ENCODE assay signal across 29 cellular contexts in genomic region chr5:20077186-20077585, GRCh38.
"Had no signal": no experiment of that assay in that cellular context is flagged by ENCODE, and none has a peak within 500 bp of the region (broad histone marks: within the 10 kb centered on the region; RNA-seq: fewer than 3 reads in every experiment).

No MANE protein-coding gene starts in this region.

- H3K9me3 ChIP-seq: adrenal gland, body of pancreas, esophagus muscularis mucosa, gastrocnemius medialis had no signal

- H3K27me3 ChIP-seq: adrenal gland, body of pancreas, esophagus muscularis mucosa, foreskin keratinocyte, gastrocnemius medialis, heart left ventricle had no signal

- H3K4me1 ChIP-seq: adrenal gland, body of pancreas, esophagus muscularis mucosa, foreskin keratinocyte, gastrocnemius medialis, heart left ventricle had no signal

- H3K36me3 ChIP-seq: adrenal gland, esophagus muscularis mucosa, gastrocnemius medialis, heart left ventricle had no signal

- H3K27ac ChIP-seq: adrenal gland, body of pancreas, esophagus muscularis mucosa, foreskin keratinocyte, gastrocnemius medialis, heart left ventricle had no signal

- ATAC-seq: activated CD4-positive, alpha-beta T cell treated with anti-CD3 and anti-CD28 coated beads for 36 hours; activated CD8-positive, alpha-beta memory T cell treated with anti-CD3 and anti-CD28 coated beads, Interleukin-2, amount 10 ng/mL, durations not matched to agents 7 days and 5 days; activated CD8-positive, alpha-beta T cell treated with anti-CD3 and anti-CD28 coated beads, Interleukin-2, amount 10 ng/mL, durations not matched to agents 7 days and 5 days; activated naive CD8-positive, alpha-beta T cell treated with anti-CD3 and anti-CD28 coated beads, Interleukin-2, amount 50 U/mL, for 24 hours; body of pancreas; effector memory CD8-positive, alpha-beta T cell; foreskin keratinocyte; gastrocnemius medialis; heart left ventricle had no signal

- DNase-seq: activated CD4-positive, alpha-beta memory T cell treated with anti-CD3 and anti-CD28 coated beads for 36 hours; activated CD4-positive, alpha-beta T cell treated with anti-CD3 and anti-CD28 coated beads for 36 hours; activated CD4-positive, alpha-beta T cell treated with anti-CD3 and anti-CD28 coated beads, Interleukin-2, amount 10 ng/mL, durations not matched to agents 24 days and 14 days; activated CD4-positive, CD25-positive, alpha-beta regulatory T cell; activated CD4-positive, CD25-positive, alpha-beta regulatory T cell treated with anti-CD3 and anti-CD28 coated beads, Interleukin-2, amount 50 U/mL, for 72 hours; activated CD8-positive, alpha-beta memory T cell treated with anti-CD3 and anti-CD28 coated beads, Interleukin-2, amount 10 ng/mL, durations not matched to agents 7 days and 5 days; activated CD8-positive, alpha-beta memory T cell treated with anti-CD3 and anti-CD28 coated beads, Interleukin-2, amount 50 U/mL, for 4 hours; activated CD8-positive, alpha-beta T cell treated with anti-CD3 and anti-CD28 coated beads, Interleukin-2, amount 10 ng/mL, durations not matched to agents 7 days and 5 days; activated effector memory CD4-positive, alpha-beta T cell treated with anti-CD3 and anti-CD28 coated beads, Interleukin-2, amount 50 U/mL, for 16 hours; activated naive CD4-positive, alpha-beta T cell treated with anti-CD3 and anti-CD28 coated beads for 36 hours; activated naive CD8-positive, alpha-beta T cell treated with anti-CD3 and anti-CD28 coated beads for 36 hours; activated naive CD8-positive, alpha-beta T cell treated with anti-CD3 and anti-CD28 coated beads, Interleukin-2, amount 50 U/mL, for 24 hours; activated T-cell treated with anti-CD3 and anti-CD28 coated beads, Interleukin-2, amount 50 U/mL, for 1 hour; activated T-cell treated with anti-CD3 and anti-CD28 coated beads, Interleukin-2, amount 50 U/mL, for 48 hours; adrenal gland; amygdala; aorta; body of pancreas; caudate nucleus; cortex of kidney; dermis blood vessel endothelial cell; effector CD4-positive, alpha-beta T cell; effector memory CD8-positive, alpha-beta T cell; erythroblast; foreskin keratinocyte; gastrocnemius medialis; glutamatergic neuron; heart left ventricle had no signal

- H3K4me3 ChIP-seq: adrenal gland, body of pancreas, esophagus muscularis mucosa, gastrocnemius medialis, heart left ventricle had no signal
